Comparison of ENCODE assay signal across 8 cellular contexts in the genomic region with DNA sequence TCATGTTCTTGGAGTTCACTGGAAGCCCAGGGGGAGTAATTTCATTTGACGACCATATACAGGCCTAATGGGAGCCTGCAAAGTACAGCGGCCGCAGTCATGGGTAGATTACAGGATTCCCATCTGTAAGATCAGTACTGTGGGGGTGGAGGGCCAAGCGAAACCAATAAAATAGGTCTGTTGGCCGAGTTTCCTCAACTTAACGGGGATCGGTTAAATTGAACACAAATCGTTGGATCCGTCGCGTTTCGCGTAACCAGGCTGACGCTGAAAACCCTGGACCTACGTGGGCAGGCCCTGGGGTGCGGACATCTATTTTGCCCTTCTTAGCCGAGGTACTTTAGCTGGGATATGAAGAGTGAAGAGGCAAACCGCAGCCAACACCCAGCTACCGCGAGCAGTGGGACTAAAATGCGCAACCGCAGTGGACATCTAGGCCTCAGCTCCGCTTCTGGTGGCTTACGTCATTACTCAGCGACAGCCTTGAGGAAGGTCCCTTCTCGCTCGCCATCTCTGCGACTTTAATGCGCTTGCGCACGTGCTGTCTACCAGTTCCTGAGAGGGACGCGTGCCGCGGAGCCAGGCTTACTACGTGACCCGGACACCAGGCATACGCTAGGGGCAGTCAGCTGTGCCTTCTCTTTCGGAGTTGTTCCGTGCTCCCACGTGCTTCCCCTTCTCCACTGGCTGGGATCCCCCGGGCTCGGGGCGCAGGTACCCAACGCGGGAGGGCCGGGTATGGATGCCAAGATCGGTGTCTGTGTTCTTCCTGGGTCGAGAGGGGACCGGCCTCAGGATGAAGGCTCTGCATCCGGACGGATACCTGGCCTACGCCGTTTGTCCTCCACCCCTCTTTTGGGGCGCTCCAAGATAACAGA. TPM values are rescaled to one million over a fixed set of nuclear protein-coding genes. Genes with fewer than 3 reads are reported as not detected.
DNase-seq lines count a peak whose midpoint lies in the region; ATAC-seq, FAIRE-seq and TF ChIP-seq lines count a peak whose summit lies in the region.

Gene NAT10 (plus strand): TSS at position 551 of the 878 bp plus-strand sequence. CDS start 2,597 bp downstream, outside the sequence.

- TF ChIP-seq POLR2A in GM12892 (IDR thresholded peaks at IDR 0.05; ENCODE audit: low read depth, low read length), result peak; percentile 98

- ATAC-seq in HG02852 (IDR thresholded peaks at IDR 0.05; ENCODE audit: unreplicated experiment) (peak; percentile 85), T-cell (replicated peaks in 1 of 4) (peak; percentile 91 to 94 (median 92))

- H3K27me3 Mint-ChIP-seq in T-cell, result no peaks in the 10 kb centered on the region
- H3K27me3 Mint-ChIP-seq in type B pancreatic cell, result peaks cover 4% of the 10 kb centered on the region

- H3K27ac ChIP-seq in adipose tissue (ENCODE audit: low read depth, low read length), result peak within 1 kb of the TSS; percentile 48

- H3K4me3 Mint-ChIP-seq in T-cell (peak within 1 kb of the TSS; percentile 94 to 96 (median 95)), type B pancreatic cell (peak within 1 kb of the TSS; percentile 98)

- intact Hi-C loops in cardiac septum (cut with DNase I), result loop anchor here (1.0 to 10.0 kb wide), 3 partner anchors 54 to 809 kb away; partner anchors contain the start of genes ABTB2, APIP, CAPRIN1 and PDHX

- H3K4me1 Mint-ChIP-seq in T-cell (peaks cover 58 to 62% (median 62%) of the 10 kb centered on the region in 3 donors), type B pancreatic cell (ENCODE audit: unreplicated experiment) (peaks cover 24% of the 10 kb centered on the region)

- FAIRE-seq in GM12892 (lab: Jason Lieb, UNC), result peak; percentile 100

- H3K36me3 Mint-ChIP-seq in T-cell (peaks cover 21% of the 10 kb centered on the region), type B pancreatic cell (peaks cover 14% of the 10 kb centered on the region)

- TF ChIP-seq CTCF in type B pancreatic cell (conservative IDR thresholded peaks at IDR 0.05), result peak; percentile 33

- H3K27ac Mint-ChIP-seq in T-cell, result peak within 1 kb of the TSS; percentile 99
- peak within 1 kb of the TSS; percentile 99 for H3K27ac Mint-ChIP-seq in type B pancreatic cell

- POLR2A ChIA-PET in T-cell (lab: Charles Lee), result interaction anchor here (0.6 to 1.1 kb wide), 7 partner anchors 15 to 1062 kb away, joined by 3 to 5 read pairs (median 4); no protein-coding TSS in a partner anchor

- H3K9me3 Mint-ChIP-seq in T-cell, result no peaks in the 10 kb centered on the region
- H3K9me3 Mint-ChIP-seq in type B pancreatic cell, result no peaks in the 10 kb centered on the region

- peak; percentile 74 for DNase-seq in GM12892 (ENCODE audit: insufficient read length)
- peak; percentile 93 for DNase-seq in NCI-H1436 treated with DMSO at 0.1 percent for 48 hours (lab: John Stamatoyannopoulos, UW)
- peak; percentile 89 to 98 (median 96) for DNase-seq in T-cell
- DNase-seq in cardiac septum (ENCODE audit: low spot score), result peak; percentile 98
- DNase-seq in pons (ENCODE audit: low spot score), result peak; percentile 95
- peak; percentile 97 for DNase-seq in type B pancreatic cell (ENCODE audit: extremely low spot score, unreplicated experiment)

- CTCF ChIA-PET in T-cell (lab: Charles Lee), result interaction anchor here (0.6 to 1.5 kb wide), 9 partner anchors 33 to 252 kb away, joined by 3 to 9 read pairs (median 3); partner anchors contain the start of genes ABTB2 (in 1 of the 2) and CAPRIN1 (in 1 of the 2)

- 0% methylated on average over 55 of the region's 55 CpGs for WGBS in adipose tissue, 3 donors

RNA-seq across cellular contexts. Expression of gene NAT10, which starts in this region (rescaled TPM):
- polyA plus RNA-seq in GM12892 (2012; ENCODE audit: missing spikeins), result 49.8 TPM
- total RNA-seq in T-cell (10 to 100 TPM; 55.0 to 84.0 (median 73.5) TPM), cardiac septum (23.2 TPM), type B pancreatic cell (ENCODE audit: low replicate concordance) (46.9 and 63.5 TPM in 2 replicates)
- 10 to 100 TPM; 15.4 to 26.0 (median 20.7) TPM for polyA plus RNA-seq in adipose tissue

Comparison
In these comparisons a context has a peak if more than half of its experiments do, and no peak if none do; other contexts are left out.
1. Peak in every context shown above with its lines: DNase-seq, ATAC-seq and H3K27ac ChIP-seq.